In genomic region chr19:28549680-28550277, GRCh38 we compare ENCODE assay signal across 26 cellular contexts.
A peak's percentile ranks its signal among the peaks of the same experiment; 100 is the strongest.
DNase-seq lines count a peak whose midpoint lies in the region; ATAC-seq and TF ChIP-seq lines count a peak whose summit lies in the region.
"Had no signal": no experiment of that assay in that cellular context is flagged by ENCODE, and none has a peak within 500 bp of the region (broad histone marks: within the 10 kb centered on the region; RNA-seq: fewer than 3 reads in every experiment).

No MANE protein-coding gene starts in this region.

- CTCF ChIA-PET in HEK293 (lab: Yijun Ruan, JAX): no interaction called here
- CTCF ChIA-PET in CD4-positive, alpha-beta memory T cell (lab: Charles Lee; ENCODE audit: partially characterized antibody): no interaction called here

- intact Hi-C loops in CD4-positive, alpha-beta memory T cell (cut with micrococcal nuclease): no loop called here

- no peak for ATAC-seq in GM19351 (IDR thresholded peaks at IDR 0.05; ENCODE audit: unreplicated experiment)
- ATAC-seq: CD8-positive, alpha-beta T cell; Panc1 had no signal

- H3K27me3 ChIP-seq in MM.1S (replicated peaks; ENCODE audit: insufficient read depth, low read length) (no peaks in the 10 kb centered on the region), neuronal stem cell (ENCODE audit: control insufficient read depth in 3 of 3, insufficient read depth in 3 of 3, low read depth in 1 of 3, low read length in 3 of 3) (no peaks in the 10 kb centered on the region)
- H3K27me3 ChIP-seq in CD4-positive, alpha-beta memory T cell (ENCODE audit: insufficient read depth, low read length): no peaks in the 10 kb centered on the region

- H2AK5ac ChIP-seq in neuronal stem cell (ENCODE audit: low read depth, low read length): no peak overlapping the region

- H3K79me1 ChIP-seq in neuronal stem cell (ENCODE audit: low read depth, low read length): no peaks in the 10 kb centered on the region

- no peak overlapping the region for H2BK15ac ChIP-seq in neuronal stem cell (ENCODE audit: low read length)

- H3K4me1 ChIP-seq in HEK293 (ENCODE audit: control insufficient read depth, insufficient read depth, low read length) (no peaks in the 10 kb centered on the region), MM.1S (ENCODE audit: low read length) (peaks cover 12% of the 10 kb centered on the region), neuronal stem cell (ENCODE audit: control insufficient read depth in 2 of 2, insufficient read depth in 1 of 2, low read depth in 1 of 2, low read length in 2 of 2) (no peaks in the 10 kb centered on the region)
- no peaks in the 10 kb centered on the region for H3K4me1 ChIP-seq in CD4-positive, alpha-beta memory T cell (ENCODE audit: insufficient read depth, low read length)
- H3K4me1 ChIP-seq: Caco-2 had no signal

- H4K20me1 ChIP-seq in MM.1S (ENCODE audit: insufficient read depth, low read length): no peaks in the 10 kb centered on the region

- H3K9me2 ChIP-seq in MM.1S (replicated peaks; ENCODE audit: insufficient read depth, low read length): no peaks in the 10 kb centered on the region

- H3K36me3 ChIP-seq in HEK293 (ENCODE audit: control insufficient read depth in 2 of 2, insufficient read depth in 1 of 2, low read length in 2 of 2) (peaks cover 0 to 1% of the 10 kb centered on the region in 2 experiments; a peak in 1 of 3 replicates), MM.1S (replicated peaks; ENCODE audit: insufficient read depth, low read length) (no peaks in the 10 kb centered on the region), neuronal stem cell (replicated peaks in 1 of 2; ENCODE audit: control insufficient read depth in 2 of 2, insufficient read depth in 2 of 2, low read length in 2 of 2) (no peaks in the 10 kb centered on the region)
- H3K36me3 ChIP-seq in CD4-positive, alpha-beta memory T cell (ENCODE audit: insufficient read depth, low read length): no peaks in the 10 kb centered on the region

- no peak overlapping the region for H3K4ac ChIP-seq in neuronal stem cell (ENCODE audit: low read length)

- H3K27ac ChIP-seq in HEK293 (ENCODE audit: extremely low read depth, low read depth, low read length) (no peak overlapping the region), MM.1S (ENCODE audit: low read length) (peak overlapping the region; percentile 23; the same call in 1 of the 2 replicates), neuronal stem cell (replicated peaks; ENCODE audit: low read length) (no peak overlapping the region)
- H3K27ac ChIP-seq in CD4-positive, alpha-beta memory T cell (ENCODE audit: low read depth, low read length): no peak overlapping the region
- H3K27ac ChIP-seq: GM23248 had no signal

- H2BK5ac ChIP-seq in neuronal stem cell (ENCODE audit: low read length): no peak overlapping the region

- H3K4me2 ChIP-seq in MM.1S (ENCODE audit: low read depth, low read length): peak overlapping the region; percentile 30
- H3K4me2 ChIP-seq in neuronal stem cell (ENCODE audit: insufficient read depth, low read length, poor library complexity, severe bottlenecking): no peak overlapping the region

- no peak overlapping the region for H4K91ac ChIP-seq in neuronal stem cell (ENCODE audit: low read depth, low read length, poor library complexity)

- H4K8ac ChIP-seq in neuronal stem cell (ENCODE audit: low read depth, low read length): no peak overlapping the region

- H3K4me1 Mint-ChIP-seq in CD4-positive, alpha-beta memory T cell: no peaks in the 10 kb centered on the region
- peaks cover 9% of the 10 kb centered on the region for H3K4me1 Mint-ChIP-seq in activated T-cell treated with anti-CD3 and anti-CD28 coated beads, Interleukin-2, amount 50 U/mL, for 24 hours (ENCODE audit: low read depth)

- no peak overlapping the region for H3K9ac ChIP-seq in MM.1S (ENCODE audit: low read length)
- H3K9ac ChIP-seq in neuronal stem cell (ENCODE audit: low read depth, low read length, poor library complexity): no peak overlapping the region
- H3K9ac ChIP-seq: GM23248 had no signal

- TF ChIP-seq CTCF in HEK293 (tag by site-specific recombination; IDR thresholded peaks at IDR 0.05): no peak
- no peak for TF ChIP-seq CTCF in MM.1S (IDR thresholded peaks at IDR 0.05; ENCODE audit: low read length)

- no peak overlapping the region for H2BK12ac ChIP-seq in neuronal stem cell (ENCODE audit: low read length)

- no peaks in the 10 kb centered on the region for H3K36me3 Mint-ChIP-seq in CD4-positive, alpha-beta memory T cell
- H3K36me3 Mint-ChIP-seq in activated T-cell treated with anti-CD3 and anti-CD28 coated beads, Interleukin-2, amount 50 U/mL, for 24 hours (ENCODE audit: low read depth): no peaks in the 10 kb centered on the region
- H3K36me3 Mint-ChIP-seq: CD8-positive, alpha-beta T cell had no signal

- H3K4me3 ChIP-seq in HEK293 (ENCODE audit: low read depth, low read length) (no peak overlapping the region), MM.1S (ENCODE audit: low read length) (no peak overlapping the region), neuronal stem cell (ENCODE audit: low read length in 2 of 2) (no peak overlapping the region)
- H3K4me3 ChIP-seq in CD4-positive, alpha-beta memory T cell (ENCODE audit: low read length in 2 of 2): no peak overlapping the region
- H3K4me3 ChIP-seq: GM23248 had no signal

- no peak overlapping the region for H2BK120ac ChIP-seq in neuronal stem cell (ENCODE audit: low read depth, low read length)

- no peak overlapping the region for H3K14ac ChIP-seq in neuronal stem cell (ENCODE audit: low read length)

- POLR2A ChIA-PET in HEK293 (lab: Yijun Ruan, JAX): no interaction called here
- POLR2A ChIA-PET in CD4-positive, alpha-beta memory T cell (lab: Charles Lee; ENCODE audit: partially characterized antibody): no interaction called here

- H3K9me3 ChIP-seq in HEK293 (ENCODE audit: control insufficient read depth, insufficient read depth, low read depth, low read length) (no peaks in the 10 kb centered on the region), MM.1S (replicated peaks; ENCODE audit: insufficient read depth, low read length) (no peaks in the 10 kb centered on the region), neuronal stem cell (replicated peaks in 1 of 2; ENCODE audit: control insufficient read depth in 2 of 2, insufficient read depth in 1 of 2, low read depth in 1 of 2, low read length in 2 of 2) (no peaks in the 10 kb centered on the region)
- no peaks in the 10 kb centered on the region for H3K9me3 ChIP-seq in CD4-positive, alpha-beta memory T cell (ENCODE audit: control insufficient read depth in 1 of 2, low read length in 2 of 2)
- H3K9me3 ChIP-seq: Caco-2 had no signal

- no peak overlapping the region for H3K27ac Mint-ChIP-seq in CD4-positive, alpha-beta memory T cell
- H3K27ac Mint-ChIP-seq in activated T-cell treated with anti-CD3 and anti-CD28 coated beads, Interleukin-2, amount 50 U/mL, for 24 hours: no peak overlapping the region
- H3K27ac Mint-ChIP-seq: CD8-positive, alpha-beta T cell; H9; HFFc6 had no signal

- no peaks in the 10 kb centered on the region for H3K79me2 ChIP-seq in MM.1S (ENCODE audit: low read length)

- WGBS in neuronal stem cell (ENCODE audit: extremely low coverage in 2 of 2, insufficient read length in 2 of 2, insufficient replicate concordance in 1 of 2), 2 donors: no CpG with 5 or more reads among the region's 7 CpGs

- H2AFZ ChIP-seq in MM.1S (ENCODE audit: low read length) (peak overlapping the region; percentile 45; the same call in 1 of the 2 replicates), neuronal stem cell (ENCODE audit: low read length) (no peak overlapping the region)
- H2AFZ ChIP-seq: GM23248 had no signal

- no peak overlapping the region for H3K23ac ChIP-seq in neuronal stem cell (ENCODE audit: low read depth, low read length, poor library complexity)

- peaks cover 0 to 32% (median 5%) of the 10 kb centered on the region in 8 donors for H3K9me3 Mint-ChIP-seq in CD4-positive, alpha-beta memory T cell
- peaks cover 8% of the 10 kb centered on the region for H3K9me3 Mint-ChIP-seq in activated T-cell treated with anti-CD3 and anti-CD28 coated beads, Interleukin-2, amount 50 U/mL, for 24 hours
- H3K9me3 Mint-ChIP-seq: H9 had no signal

- DNase-seq in MM.1S: peak; percentile 71
- peak; percentile 75 for DNase-seq in RPMI8226
- DNase-seq in neuronal stem cell (ENCODE audit: low spot score): no peak
- DNase-seq in CD4-positive, alpha-beta memory T cell: no peak
- DNase-seq in activated T-cell treated with anti-CD3 and anti-CD28 coated beads, Interleukin-2, amount 50 U/mL, for 24 hours: no peak
- DNase-seq: C1 segment of cervical spinal cord; Caco-2; CD8-positive, alpha-beta T cell; DMS79; GF-D8; GM23248; H9; HFFc6; IMR-90; NCI-H1092; NCI-H1417 treated with DMSO at 0.1 percent for 48 hours; NCI-H1694 treated with DMSO at 0.1 percent for 48 hours; NCI-H2081 treated with DMSO at 0.1 percent for 48 hours; NCI-H2171; NCI-H446 treated with DMSO at 0.1 percent for 48 hours; NCI-H526; NCI-H82; SHP77 treated with DMSO at 0.1 percent for 48 hours had no signal

- no peaks in the 10 kb centered on the region for H3K27me3 Mint-ChIP-seq in CD4-positive, alpha-beta memory T cell
- H3K27me3 Mint-ChIP-seq in activated T-cell treated with anti-CD3 and anti-CD28 coated beads, Interleukin-2, amount 50 U/mL, for 24 hours: no peaks in the 10 kb centered on the region

- H3K18ac ChIP-seq in neuronal stem cell (ENCODE audit: low read length): peak overlapping the region; percentile 42

- no peaks in the 10 kb centered on the region for H3F3A ChIP-seq in MM.1S (ENCODE audit: insufficient read depth, low read length)

- no peak overlapping the region for H3K4me3 Mint-ChIP-seq in CD4-positive, alpha-beta memory T cell
- no peak overlapping the region for H3K4me3 Mint-ChIP-seq in activated T-cell treated with anti-CD3 and anti-CD28 coated beads, Interleukin-2, amount 50 U/mL, for 24 hours
- H3K4me3 Mint-ChIP-seq: CD8-positive, alpha-beta T cell; H9; HFFc6 had no signal

TF ChIP-seq in HEK293, 187 proteins besides CTCF, POLR2A, EP300 and RAD21 (continues in another document):
- TF ChIP-seq KLF9 (tag by site-specific recombination; IDR thresholded peaks at IDR 0.05; ENCODE audit: low read depth) (no peak), FEZF1 (tag by site-specific recombination; IDR thresholded peaks at IDR 0.05) (peak; percentile 17; the same call in 1 of the 2 replicates)

Comparison
In these comparisons a context has a peak if more than half of its experiments do, and no peak if none do; other contexts are left out.
1. DNase-seq: peak in MM.1S (single experiment) and RPMI8226 (single experiment); none in neuronal stem cell (single experiment), CD4-positive, alpha-beta memory T cell (0 of 5) and activated T-cell treated with anti-CD3 and anti-CD28 coated beads, Interleukin-2, amount 50 U/mL, for 24 hours (single experiment).